In genomic region chr20:5549200-5549599, GRCh38 we compare ENCODE assay signal across 18 cellular contexts.
A peak's percentile ranks its signal among the peaks of the same experiment; 100 is the strongest.
DNase-seq lines count a peak whose midpoint lies in the region; ATAC-seq, FAIRE-seq and TF ChIP-seq lines count a peak whose summit lies in the region.
"Had no signal": no experiment of that assay in that cellular context is flagged by ENCODE, and none has a peak within 500 bp of the region (broad histone marks: within the 10 kb centered on the region; RNA-seq: fewer than 3 reads in every experiment).

No MANE protein-coding gene starts in this region.

- H3K9me1 ChIP-seq in IMR-90 (ENCODE audit: insufficient read depth, low read length): peaks cover 10% of the 10 kb centered on the region; the same call in 1 of the 2 replicates

- H3K18ac ChIP-seq in IMR-90 (ENCODE audit: low read depth, low read length): no peak overlapping the region

- H2BK120ac ChIP-seq in IMR-90 (ENCODE audit: low read depth, low read length): no peak overlapping the region

- H3K36me3 Mint-ChIP-seq in activated T-cell treated with anti-CD3 and anti-CD28 coated beads, Interleukin-2, amount 50 U/mL, for 4 hours (ENCODE audit: insufficient read depth): peaks cover 40% of the 10 kb centered on the region
- H3K36me3 Mint-ChIP-seq in nephron progenitor cell (ENCODE audit: low read depth): peaks cover 51% of the 10 kb centered on the region

- no peak overlapping the region for H3K14ac ChIP-seq in IMR-90 (replicated peaks; ENCODE audit: low read depth, low read length)

- peaks cover 11% of the 10 kb centered on the region for H3K4me1 Mint-ChIP-seq in activated T-cell treated with anti-CD3 and anti-CD28 coated beads, Interleukin-2, amount 50 U/mL, for 4 hours (ENCODE audit: low read depth)
- H3K4me1 Mint-ChIP-seq in nephron progenitor cell: peaks cover 21% of the 10 kb centered on the region

- no peak overlapping the region for H2AK5ac ChIP-seq in IMR-90 (ENCODE audit: low read depth, low read length)

- dilution Hi-C loops in IMR-90 (cut with HindIII; ENCODE audit: low sequenced_read_pairs, unreplicated experiment): no loop called here

- no peak overlapping the region for H4K8ac ChIP-seq in IMR-90 (ENCODE audit: low read depth in 2 of 2, low read length in 2 of 2)

- BruUV-seq in IMR-90 (replicated peaks; lab: Mats Ljungman, UMichigan): no TSS peak

- H4K91ac ChIP-seq in IMR-90 (ENCODE audit: insufficient read depth, low read depth, low read length): no peak overlapping the region

- no peaks in the 10 kb centered on the region for H3K27me3 Mint-ChIP-seq in activated T-cell treated with anti-CD3 and anti-CD28 coated beads, Interleukin-2, amount 50 U/mL, for 4 hours (ENCODE audit: low read depth)
- H3K27me3 Mint-ChIP-seq in nephron progenitor cell (ENCODE audit: low read depth, poor library complexity): no peaks in the 10 kb centered on the region
- H3K27me3 Mint-ChIP-seq: activated CD4-positive, alpha-beta T cell treated with anti-CD3 and anti-CD28 coated beads, Interleukin-2, amount 10 ng/mL, durations not matched to agents 7 days and 5 days had no signal

- H2BK15ac ChIP-seq in IMR-90 (ENCODE audit: low read depth, low read length): no peak overlapping the region

- no peaks in the 10 kb centered on the region for H3K9me3 Mint-ChIP-seq in activated T-cell treated with anti-CD3 and anti-CD28 coated beads, Interleukin-2, amount 50 U/mL, for 4 hours
- no peaks in the 10 kb centered on the region for H3K9me3 Mint-ChIP-seq in nephron progenitor cell
- H3K9me3 Mint-ChIP-seq: activated CD4-positive, alpha-beta T cell treated with anti-CD3 and anti-CD28 coated beads, Interleukin-2, amount 10 ng/mL, durations not matched to agents 7 days and 5 days had no signal

- H3K56ac ChIP-seq in IMR-90 (ENCODE audit: extremely low read depth, insufficient read depth, low read length): no peak overlapping the region

- H2AK9ac ChIP-seq in IMR-90 (replicated peaks; ENCODE audit: low read depth, low read length, poor library complexity): no peak overlapping the region

- H3K4me1 ChIP-seq in IMR-90 (ENCODE audit: control insufficient read depth, insufficient read depth, low read length): no peaks in the 10 kb centered on the region
- H3K4me1 ChIP-seq: esophagus squamous epithelium had no signal

- H4K5ac ChIP-seq in IMR-90 (ENCODE audit: low read depth, low read length): no peak overlapping the region

- H2AFZ ChIP-seq in IMR-90 (replicated peaks; ENCODE audit: low read length, poor library complexity): no peak overlapping the region

- H3K36me3 ChIP-seq in IMR-90 (ENCODE audit: control insufficient read depth, insufficient read depth, low read length): peaks cover 48% of the 10 kb centered on the region

- no peak overlapping the region for H2BK20ac ChIP-seq in IMR-90 (ENCODE audit: low read depth, low read length)

- H3K4me3 Mint-ChIP-seq in activated T-cell treated with anti-CD3 and anti-CD28 coated beads, Interleukin-2, amount 50 U/mL, for 4 hours: no peak overlapping the region
- no peak overlapping the region for H3K4me3 Mint-ChIP-seq in nephron progenitor cell
- H3K4me3 Mint-ChIP-seq: activated CD4-positive, alpha-beta T cell treated with anti-CD3 and anti-CD28 coated beads, Interleukin-2, amount 10 ng/mL, durations not matched to agents 7 days and 5 days had no signal

- H3K9ac ChIP-seq in IMR-90 (ENCODE audit: low read depth, low read length): no peak overlapping the region

- peak; percentile 80 to 88 for ATAC-seq in activated T-cell treated with anti-CD3 and anti-CD28 coated beads, Interleukin-2, amount 50 U/mL, for 4 hours
- ATAC-seq in IMR-90 (ENCODE audit: low read depth) (peak; percentile 42), HG03469 (IDR thresholded peaks at IDR 0.05; ENCODE audit: unreplicated experiment) (no peak), HG02938 (IDR thresholded peaks at IDR 0.05; ENCODE audit: unreplicated experiment) (no peak)
- ATAC-seq: mucosa of descending colon had no signal

- H3K23ac ChIP-seq in IMR-90 (ENCODE audit: low read depth, low read length): no peak overlapping the region

- no peak overlapping the region for H3K4me3 ChIP-seq in IMR-90 (ENCODE audit: insufficient read depth, low read depth, low read length)
- H3K4me3 ChIP-seq: esophagus squamous epithelium, mucosa of descending colon, thoracic aorta had no signal

- no CpG with 5 or more reads among the region's 2 CpGs for WGBS in IMR-90 (ENCODE audit: extremely low coverage in 2 of 2, insufficient read length in 1 of 2), 2 experiments

- no peak overlapping the region for H3K4ac ChIP-seq in IMR-90 (ENCODE audit: low read depth, low read length)

- no peaks in the 10 kb centered on the region for H3K27me3 ChIP-seq in IMR-90 (ENCODE audit: control insufficient read depth, insufficient read depth, low read length)
- H3K27me3 ChIP-seq: esophagus squamous epithelium had no signal

- POLR2A ChIA-PET in IMR-90 (lab: Charles Lee; ENCODE audit: unreplicated experiment): no interaction called here

- CTCF ChIA-PET in IMR-90 (lab: Yijun Ruan, JAX): interaction anchor here (1.2 to 1.5 kb wide), 2 partner anchors 14 to 238 kb away, joined by 3 read pairs; no protein-coding TSS in a partner anchor

- H3K27ac ChIP-seq in IMR-90 (ENCODE audit: insufficient read depth, low read length): no peak overlapping the region
- H3K27ac ChIP-seq: esophagus squamous epithelium, thoracic aorta had no signal

- no peak for FAIRE-seq in frontal cortex (lab: Jason Lieb, UNC)

- in situ Hi-C loops in IMR-90 (cut with MboI; ENCODE audit: low sequenced_read_pairs): loop anchor here (25.0 kb wide), 1 partner anchor 413 kb away; the partner anchor contains the start of genes MCM8 and TRMT6

- H3K4me2 ChIP-seq in IMR-90 (ENCODE audit: low read depth, low read length): no peak overlapping the region

- TF ChIP-seq CTCF in IMR-90 (conservative IDR thresholded peaks at IDR 0.05; ENCODE audit: low read depth, low read length) (no peak), nephron progenitor cell (IDR thresholded peaks at IDR 0.05) (no peak)

- TF ChIP-seq POLR2A in IMR-90 (IDR thresholded peaks at IDR 0.05; ENCODE audit: low read depth, low read length): no peak

- H4K20me1 ChIP-seq in IMR-90 (ENCODE audit: insufficient read depth, low read length): peaks cover 8% of the 10 kb centered on the region; the same call in 1 of the 2 replicates

- no peaks in the 10 kb centered on the region for H3K9me3 ChIP-seq in IMR-90 (ENCODE audit: control insufficient read depth, insufficient read depth, low read length)
- H3K9me3 ChIP-seq: esophagus squamous epithelium, mucosa of descending colon, thoracic aorta had no signal

- no peak for DNase-seq in activated T-cell treated with anti-CD3 and anti-CD28 coated beads, Interleukin-2, amount 50 U/mL, for 4 hours
- DNase-seq in activated T-cell treated with anti-CD3 and anti-CD28 coated beads for 4 hours (no peak), IMR-90 (peak; percentile 19), amniotic epithelial cell (ENCODE audit: low read depth) (peak; percentile 61), nephron progenitor cell (no peak), frontal cortex (ENCODE audit: low spot score in 2 of 2) (no peak)
- DNase-seq: activated CD4-positive, alpha-beta T cell treated with anti-CD3 and anti-CD28 coated beads, Interleukin-2, amount 10 ng/mL, durations not matched to agents 7 days and 5 days; anterior cingulate cortex; cerebellar nuclear complex; effector memory CD4-positive, alpha-beta T cell; esophagus squamous epithelium; KG1; mucosa of descending colon; NCI-H1930; nucleus accumbens had no signal

- no peak overlapping the region for H2BK5ac ChIP-seq in IMR-90 (ENCODE audit: low read depth, low read length, poor library complexity, severe bottlenecking)

- peaks cover 9 to 19% of the 10 kb centered on the region in 2 experiments; a peak in 3 of 4 replicates for H3K79me1 ChIP-seq in IMR-90 (ENCODE audit: low read depth in 1 of 2, low read length in 2 of 2)

- intact Hi-C loops in IMR-90 (cut with micrococcal nuclease): no loop called here

- TF ChIP-seq RAD21 in IMR-90 (IDR thresholded peaks at IDR 0.05; ENCODE audit: low read length): no peak

- H3K27ac Mint-ChIP-seq in nephron progenitor cell: peak overlapping the region; percentile 75
- H3K27ac Mint-ChIP-seq: activated CD4-positive, alpha-beta T cell treated with anti-CD3 and anti-CD28 coated beads, Interleukin-2, amount 10 ng/mL, durations not matched to agents 7 days and 5 days had no signal

TF ChIP-seq in IMR-90, 13 proteins besides CTCF, POLR2A, EP300 and RAD21:
- no peak for TF ChIP-seq BHLHE40 (IDR thresholded peaks at IDR 0.05; ENCODE audit: low read depth, low read length)
- no peak for TF ChIP-seq CHD1 (IDR thresholded peaks at IDR 0.05; ENCODE audit: low read depth, low read length)
- TF ChIP-seq, protein P1, sequence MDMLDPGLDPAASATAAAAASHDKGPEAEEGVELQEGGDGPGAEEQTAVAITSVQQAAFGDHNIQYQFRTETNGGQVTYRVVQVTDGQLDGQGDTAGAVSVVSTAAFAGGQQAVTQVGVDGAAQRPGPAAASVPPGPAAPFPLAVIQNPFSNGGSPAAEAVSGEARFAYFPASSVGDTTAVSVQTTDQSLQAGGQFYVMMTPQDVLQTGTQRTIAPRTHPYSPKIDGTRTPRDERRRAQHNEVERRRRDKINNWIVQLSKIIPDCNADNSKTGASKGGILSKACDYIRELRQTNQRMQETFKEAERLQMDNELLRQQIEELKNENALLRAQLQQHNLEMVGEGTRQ (IDR thresholded peaks at IDR 0.05; ENCODE audit: low read depth, low read length): no peak
- TF ChIP-seq RCOR1 (IDR thresholded peaks at IDR 0.05; ENCODE audit: insufficient replicate concordance, low read length): no peak
- TF ChIP-seq SMC3 (IDR thresholded peaks at IDR 0.05; ENCODE audit: low read depth, low read length): no peak
- TF ChIP-seq, protein P2, sequence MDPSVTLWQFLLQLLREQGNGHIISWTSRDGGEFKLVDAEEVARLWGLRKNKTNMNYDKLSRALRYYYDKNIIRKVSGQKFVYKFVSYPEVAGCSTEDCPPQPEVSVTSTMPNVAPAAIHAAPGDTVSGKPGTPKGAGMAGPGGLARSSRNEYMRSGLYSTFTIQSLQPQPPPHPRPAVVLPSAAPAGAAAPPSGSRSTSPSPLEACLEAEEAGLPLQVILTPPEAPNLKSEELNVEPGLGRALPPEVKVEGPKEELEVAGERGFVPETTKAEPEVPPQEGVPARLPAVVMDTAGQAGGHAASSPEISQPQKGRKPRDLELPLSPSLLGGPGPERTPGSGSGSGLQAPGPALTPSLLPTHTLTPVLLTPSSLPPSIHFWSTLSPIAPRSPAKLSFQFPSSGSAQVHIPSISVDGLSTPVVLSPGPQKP (IDR thresholded peaks at IDR 0.05; ENCODE audit: borderline replicate concordance, low read depth, low read length): no peak
- TF ChIP-seq MAZ (IDR thresholded peaks at IDR 0.05; ENCODE audit: borderline replicate concordance, low read depth, low read length): no peak

Comparison
In these comparisons a context has a peak if more than half of its experiments do, and no peak if none do; other contexts are left out.
1. ATAC-seq: peak in activated T-cell treated with anti-CD3 and anti-CD28 coated beads, Interleukin-2, amount 50 U/mL, for 4 hours (2 of 2) and IMR-90 (single experiment); none in HG03469 (single experiment) and HG02938 (single experiment).
2. DNase-seq: peak in IMR-90 (single experiment) and amniotic epithelial cell (single experiment); none in activated T-cell treated with anti-CD3 and anti-CD28 coated beads, Interleukin-2, amount 50 U/mL, for 4 hours (single experiment), activated T-cell treated with anti-CD3 and anti-CD28 coated beads for 4 hours (single experiment), nephron progenitor cell (single experiment) and frontal cortex (0 of 2).